Comparison of ENCODE assay signal across 11 cellular contexts in genomic region chr2:28399946-28400345, GRCh38. TPM values are rescaled to one million over a fixed set of nuclear protein-coding genes. Genes with fewer than 3 reads are reported as not detected.
DNase-seq lines count a peak whose midpoint lies in the region; ATAC-seq and TF ChIP-seq lines count a peak whose summit lies in the region.
"Had no signal": no experiment of that assay in that cellular context is flagged by ENCODE, and none has a peak within 500 bp of the region (broad histone marks: within the 10 kb centered on the region; RNA-seq: fewer than 3 reads in every experiment).

No MANE protein-coding gene starts in this region.

- H3K4me2 ChIP-seq in GM23248 (ENCODE audit: unreplicated experiment) (peak overlapping the region; percentile 100), hepatocyte (peak overlapping the region; percentile 71), skeletal muscle satellite cell (ENCODE audit: low read length) (peak overlapping the region; percentile 88)

- H3K9me3 ChIP-seq in GM23248 (ENCODE audit: low read depth) (no peaks in the 10 kb centered on the region), ascending aorta (no peaks in the 10 kb centered on the region), hepatocyte (ENCODE audit: low read depth) (no peaks in the 10 kb centered on the region), skeletal muscle satellite cell (replicated peaks; ENCODE audit: low read length) (no peaks in the 10 kb centered on the region)

- peaks cover 59% of the 10 kb centered on the region for H3K4me1 ChIP-seq in GM23248 (ENCODE audit: insufficient read depth)
- H3K4me1 ChIP-seq in ascending aorta = peaks cover 19 to 69% of the 10 kb centered on the region in 2 donors
- peaks cover 48% of the 10 kb centered on the region for H3K4me1 ChIP-seq in hepatocyte (ENCODE audit: insufficient read depth)
- H3K4me1 ChIP-seq in skeletal muscle satellite cell (ENCODE audit: control insufficient read depth, insufficient read depth, low read length) = peaks cover 64% of the 10 kb centered on the region

- no peaks in the 10 kb centered on the region for H3K9me2 ChIP-seq in GM23248 (ENCODE audit: insufficient read depth)
- no peaks in the 10 kb centered on the region for H3K9me2 ChIP-seq in hepatocyte (replicated peaks; ENCODE audit: insufficient read depth)

- H2AFZ ChIP-seq in GM23248 (no peak overlapping the region), hepatocyte (no peak overlapping the region)

- in situ Hi-C loops in GM23248 (cut with MboI) = no loop called here

- no peaks in the 10 kb centered on the region for H3K27me3 ChIP-seq in GM23248 (replicated peaks; ENCODE audit: insufficient read depth)
- H3K27me3 ChIP-seq in ascending aorta = no peaks in the 10 kb centered on the region
- H3K27me3 ChIP-seq in hepatocyte = no peaks in the 10 kb centered on the region
- H3K27me3 ChIP-seq in skeletal muscle satellite cell (ENCODE audit: control insufficient read depth, insufficient read depth, low read length) = no peaks in the 10 kb centered on the region

- H3K79me2 ChIP-seq in GM23248 (ENCODE audit: insufficient read depth) (peaks cover 100% of the 10 kb centered on the region), hepatocyte (peaks cover 98% of the 10 kb centered on the region)

- no peak for TF ChIP-seq CTCF in ascending aorta (IDR thresholded peaks at IDR 0.05)
- TF ChIP-seq CTCF in hepatocyte (IDR thresholded peaks at IDR 0.05; ENCODE audit: poor library complexity) = no peak

- DNase-seq in GM23248 (no peak), ascending aorta (ENCODE audit: low spot score in 2 of 2) (no peak), hepatocyte (ENCODE audit: low spot score) (no peak), NCI-H2196 (lab: John Stamatoyannopoulos, UW; ENCODE audit: unreplicated experiment) (no peak), superior temporal gyrus (ENCODE audit: extremely low spot score) (no peak)
- DNase-seq: CD4-positive, CD25-positive, alpha-beta regulatory T cell; natural killer cell; NCI-H345 had no signal

- no peak for ATAC-seq in HG03460 (IDR thresholded peaks at IDR 0.05; ENCODE audit: unreplicated experiment)
- no peak for ATAC-seq in GM19023 (IDR thresholded peaks at IDR 0.05; ENCODE audit: unreplicated experiment)

- peaks cover 91% of the 10 kb centered on the region for H3F3A ChIP-seq in GM23248 (ENCODE audit: insufficient read depth)

- H3K36me3 ChIP-seq in GM23248 (ENCODE audit: low read depth) (peaks cover 33% of the 10 kb centered on the region), ascending aorta (peaks cover 39 to 60% of the 10 kb centered on the region in 2 donors), hepatocyte (replicated peaks; ENCODE audit: insufficient read depth, low read depth) (no peaks in the 10 kb centered on the region), skeletal muscle satellite cell (ENCODE audit: insufficient read depth, low read length) (peaks cover 74% of the 10 kb centered on the region)

- H3K9ac ChIP-seq in GM23248 (peak overlapping the region; percentile 99), skeletal muscle satellite cell (ENCODE audit: low read depth, low read length) (no peak overlapping the region)

- intact Hi-C loops in ascending aorta (cut with DNase I) = loop anchor here (5.0 to 10.0 kb wide), 4 partner anchors 173 to 678 kb away; partner anchors contain the start of gene PPP1CB

- peak overlapping the region; percentile 98 for H3K27ac ChIP-seq in GM23248
- peak overlapping the region; percentile 99 to 100 for H3K27ac ChIP-seq in ascending aorta
- H3K27ac ChIP-seq in hepatocyte = peak overlapping the region; percentile 100

- WGBS in GM23248 (ENCODE audit: low coverage in 1 of 2, low lambda C conversion rate in 2 of 2, missing lambda C conversion rate in 2 of 2), 2 experiments = 28 to 32% methylated on average over 6 of the region's 6 CpGs
- WGBS in hepatocyte (ENCODE audit: low lambda C conversion rate, missing lambda C conversion rate) = 45% methylated on average over 6 of the region's 6 CpGs

- H4K20me1 ChIP-seq in GM23248 (ENCODE audit: insufficient read depth) = peaks cover 32% of the 10 kb centered on the region
- peaks cover 98% of the 10 kb centered on the region for H4K20me1 ChIP-seq in hepatocyte (ENCODE audit: insufficient read depth, poor library complexity, severe bottlenecking)

- H3K4me3 ChIP-seq in GM23248 = peak overlapping the region; percentile 95
- peak overlapping the region; percentile 81 to 96 for H3K4me3 ChIP-seq in ascending aorta
- no peak overlapping the region for H3K4me3 ChIP-seq in hepatocyte
- H3K4me3 ChIP-seq in skeletal muscle satellite cell (ENCODE audit: low read length) = no peak overlapping the region

RNA-seq across cellular contexts. Expression of gene FOSL2, which starts 7.3 kb away (rescaled TPM):
- total RNA-seq in GM23248 (2014; rRNA removed; shearing (Covaris generic)) = 78.0 and 83.5 TPM in 2 replicates
- polyA plus RNA-seq in GM23248 (2016; fragmentation: Nextera tagmentation; extraction: Ambion mirVana) (42.4 and 45.0 TPM in 2 replicates), hepatocyte (84.0 and 91.1 TPM in 2 replicates)
- total RNA-seq in ascending aorta (185 TPM), hepatocyte (148 and 164 TPM in 2 replicates)
- 31.2 and 44.6 TPM in 2 replicates for total RNA-seq in skeletal muscle satellite cell (2012; rRNA removed)

Comparison
In these comparisons a context has a peak if more than half of its experiments do, and no peak if none do; other contexts are left out.
1. H3K4me3 ChIP-seq: peak in GM23248 (single experiment) and ascending aorta (2 of 2); none in hepatocyte (single experiment) and skeletal muscle satellite cell (single experiment).
2. Peak in every context shown above with its lines, with median percentiles within 50 percentile points of each other: H3K27ac ChIP-seq and H3K4me2 ChIP-seq.